ENCODE assay signal across 7 cellular contexts in genomic region chr20:49534314-49534713, GRCh38. TPM values are rescaled to one million over a fixed set of nuclear protein-coding genes. Genes with fewer than 3 reads are reported as not detected.
DNase-seq lines count a peak whose midpoint lies in the region; ATAC-seq and TF ChIP-seq lines count a peak whose summit lies in the region.

No MANE protein-coding gene starts in this region.

- peaks cover 2% of the 10 kb centered on the region for H3K27me3 Mint-ChIP-seq in glutamatergic neuron (ENCODE audit: unreplicated experiment)

- ATAC-seq in HG03045 (IDR thresholded peaks at IDR 0.05; ENCODE audit: unreplicated experiment), result no peak

- no peaks in the 10 kb centered on the region for H3K9me3 ChIP-seq in MM.1S (replicated peaks; ENCODE audit: insufficient read depth, low read length)
- no peaks in the 10 kb centered on the region for H3K9me3 ChIP-seq in SJSA1 (replicated peaks)

- H3K9me3 Mint-ChIP-seq in glutamatergic neuron (ENCODE audit: unreplicated experiment), result peaks cover 1% of the 10 kb centered on the region

- H3K4me2 ChIP-seq in MM.1S (ENCODE audit: low read depth, low read length), result no peak overlapping the region

- no peak overlapping the region for H2AFZ ChIP-seq in MM.1S (ENCODE audit: low read length)

- no peak overlapping the region for H3K9ac ChIP-seq in MM.1S (ENCODE audit: low read length)

- H3K4me1 ChIP-seq in MM.1S (ENCODE audit: low read length) (no peaks in the 10 kb centered on the region), SJSA1 (replicated peaks) (no peaks in the 10 kb centered on the region)

- H3K4me3 ChIP-seq in GM12865 (ENCODE audit: low read depth, low read length) (no peak overlapping the region), MM.1S (ENCODE audit: low read length) (no peak overlapping the region), SJSA1 (no peak overlapping the region)

- no peak overlapping the region for H3K27ac Mint-ChIP-seq in glutamatergic neuron (ENCODE audit: unreplicated experiment)

- DNase-seq in GM12865 (ENCODE audit: low read depth), result peak; percentile 59
- DNase-seq in MM.1S, result peak; percentile 41
- DNase-seq in SJSA1 (ENCODE audit: low read depth in 1 of 2, low spot score in 2 of 2), result peak; percentile 54 to 67
- peak; percentile 56 for DNase-seq in activated naive CD4-positive, alpha-beta T cell treated with anti-CD3 and anti-CD28 coated beads, Interleukin-2, amount 50 U/mL, for 16 hours
- DNase-seq in glutamatergic neuron, result peak; percentile 70
- peak; percentile 31 for DNase-seq in putamen (ENCODE audit: low spot score)

- H3K36me3 Mint-ChIP-seq in glutamatergic neuron (ENCODE audit: unreplicated experiment), result no peaks in the 10 kb centered on the region

- TF ChIP-seq CTCF in GM12865 (IDR thresholded peaks at IDR 0.05; ENCODE audit: insufficient read depth, low read depth, low read length, missing control alignments) (peak; percentile 79), MM.1S (IDR thresholded peaks at IDR 0.05; ENCODE audit: low read length) (peak; percentile 80), glutamatergic neuron (IDR thresholded peaks at IDR 0.05; ENCODE audit: partially characterized antibody, unreplicated experiment) (peak; percentile 86)

- no peaks in the 10 kb centered on the region for H3K9me2 ChIP-seq in MM.1S (replicated peaks; ENCODE audit: insufficient read depth, low read length)

- no peaks in the 10 kb centered on the region for H3F3A ChIP-seq in MM.1S (ENCODE audit: insufficient read depth, low read length)

- H3K4me3 Mint-ChIP-seq in glutamatergic neuron (ENCODE audit: unreplicated experiment), result no peak overlapping the region

- no peaks in the 10 kb centered on the region for H3K27me3 ChIP-seq in MM.1S (replicated peaks; ENCODE audit: insufficient read depth, low read length)
- H3K27me3 ChIP-seq in SJSA1 (replicated peaks), result 0 out of 2 replicates have a peak, but pooled peaks cover 3% of the 10 kb centered on the region

- H3K36me3 ChIP-seq in MM.1S (replicated peaks; ENCODE audit: insufficient read depth, low read length) (no peaks in the 10 kb centered on the region), SJSA1 (no peaks in the 10 kb centered on the region)

- no peaks in the 10 kb centered on the region for H3K79me2 ChIP-seq in MM.1S (ENCODE audit: low read length)

- H4K20me1 ChIP-seq in MM.1S (ENCODE audit: insufficient read depth, low read length), result no peaks in the 10 kb centered on the region

- no peaks in the 10 kb centered on the region for H3K4me1 Mint-ChIP-seq in glutamatergic neuron (ENCODE audit: low read depth, unreplicated experiment)

- H3K27ac ChIP-seq in MM.1S (ENCODE audit: low read length), result no peak overlapping the region
- H3K27ac ChIP-seq in SJSA1, result no peak overlapping the region

RNA-seq across cellular contexts. Expression of gene PTGIS, which starts 33.6 kb away (rescaled TPM):
- not detected in 2 replicates for total RNA-seq in SJSA1 (2014; rRNA removed; shearing (Covaris generic))
- 0.12 TPM for total RNA-seq in glutamatergic neuron (ENCODE audit: unreplicated experiment)

RNA-seq across cellular contexts. Expression of gene KCNB1, which starts 51.8 kb away (rescaled TPM):
- total RNA-seq in SJSA1 (2014; rRNA removed; shearing (Covaris generic)), result 0.05 TPM in 1 of 2 replicates, not detected in the other
- 3.1 TPM for total RNA-seq in glutamatergic neuron (ENCODE audit: unreplicated experiment)
